Comparison of ENCODE assay signal across 1 cellular context in the genomic region with DNA sequence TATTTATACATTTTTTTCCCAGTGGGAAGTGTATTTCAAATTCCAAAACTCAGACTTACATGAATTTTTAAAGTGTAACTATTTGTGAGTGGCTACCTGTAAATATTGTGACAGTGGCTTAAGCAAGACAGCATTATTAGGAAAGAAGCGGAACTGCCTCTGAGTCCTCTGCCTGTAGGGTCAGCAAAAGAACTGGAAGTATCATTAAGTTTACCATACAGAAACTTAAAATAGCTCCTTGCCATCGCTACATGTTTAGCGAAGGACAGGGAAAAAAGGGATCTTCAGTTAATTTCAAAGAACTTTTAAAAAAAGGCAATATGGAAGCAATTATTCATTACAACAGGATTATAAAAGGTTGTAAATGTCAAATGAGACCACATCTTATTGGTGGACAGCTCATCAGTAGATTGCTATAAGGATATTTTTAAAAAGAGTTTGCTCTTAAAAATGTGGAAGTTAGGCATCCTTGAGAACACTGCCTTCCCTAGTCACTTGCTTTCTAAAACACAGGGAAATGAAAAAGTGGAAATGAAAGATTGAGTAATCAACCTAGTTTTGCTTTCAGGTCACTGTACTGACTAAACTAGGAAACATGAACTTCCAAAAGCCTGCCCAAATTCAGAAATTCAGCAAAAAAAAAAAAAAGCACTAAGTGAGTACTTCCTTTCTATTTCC.
TF ChIP-seq lines count a peak whose summit lies in the region.

No MANE protein-coding gene starts in this region.

TF ChIP-seq in A549, 52 proteins besides CTCF, POLR2A, EP300 and RAD21 (continued from another document):
- TF ChIP-seq, protein P1, sequence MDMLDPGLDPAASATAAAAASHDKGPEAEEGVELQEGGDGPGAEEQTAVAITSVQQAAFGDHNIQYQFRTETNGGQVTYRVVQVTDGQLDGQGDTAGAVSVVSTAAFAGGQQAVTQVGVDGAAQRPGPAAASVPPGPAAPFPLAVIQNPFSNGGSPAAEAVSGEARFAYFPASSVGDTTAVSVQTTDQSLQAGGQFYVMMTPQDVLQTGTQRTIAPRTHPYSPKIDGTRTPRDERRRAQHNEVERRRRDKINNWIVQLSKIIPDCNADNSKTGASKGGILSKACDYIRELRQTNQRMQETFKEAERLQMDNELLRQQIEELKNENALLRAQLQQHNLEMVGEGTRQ (IDR thresholded peaks at IDR 0.05), result no peak
- TF ChIP-seq GATA3 (IDR thresholded peaks at IDR 0.05; ENCODE audit: borderline replicate concordance) (no peak), HES2 (IDR thresholded peaks at IDR 0.05) (no peak), RNF2 (IDR thresholded peaks at IDR 0.05; ENCODE audit: borderline replicate concordance, low read depth) (no peak)
TF ChIP-seq in A549: peak in this region for 0.
